ENCODE assay signal across 8 cellular contexts in genomic region chr1:201019321-201019977, GRCh38. TPM values are rescaled to one million over a fixed set of nuclear protein-coding genes. Genes with fewer than 3 reads are reported as not detected.
DNase-seq lines count a peak whose midpoint lies in the region; ATAC-seq, FAIRE-seq and TF ChIP-seq lines count a peak whose summit lies in the region.

No MANE protein-coding gene starts in this region.

- no peaks in the 10 kb centered on the region for H3K27me3 Mint-ChIP-seq in naive thymus-derived CD8-positive, alpha-beta T cell

- no peaks in the 10 kb centered on the region for H3K9me3 ChIP-seq in Karpas-422 (ENCODE audit: low read length)

- H3K27ac ChIP-seq in Karpas-422 (ENCODE audit: low read length): no peak overlapping the region

- FAIRE-seq in urothelium cell line (lab: Jason Lieb, UNC): no peak

- H3K36me3 ChIP-seq in Karpas-422 (ENCODE audit: insufficient read depth, low read length): no peaks in the 10 kb centered on the region

- H3K9me2 ChIP-seq in Karpas-422 (replicated peaks; ENCODE audit: insufficient read depth, low read length): no peaks in the 10 kb centered on the region

- H3K79me2 ChIP-seq in Karpas-422 (ENCODE audit: low read length): no peaks in the 10 kb centered on the region

- no peaks in the 10 kb centered on the region for H3K27me3 ChIP-seq in Karpas-422 (ENCODE audit: low read length)

- H4K20me1 ChIP-seq in Karpas-422 (ENCODE audit: insufficient read depth, low read depth, low read length): no peaks in the 10 kb centered on the region

- DNase-seq in GDM1 (lab: John Stamatoyannopoulos, UW): peak; percentile 85
- peak; percentile 71 for DNase-seq in Karpas-422
- DNase-seq in activated CD4-positive, CD25-positive, alpha-beta regulatory T cell (lab: John Stamatoyannopoulos, UW): peak; percentile 64 to 79 (median 71)
- DNase-seq in cardiac fibroblast (ENCODE audit: low read depth in 2 of 2): peak; percentile 61
- DNase-seq in naive thymus-derived CD8-positive, alpha-beta T cell: peak; percentile 69 to 94 (median 86)
- peak; percentile 80 for DNase-seq in urothelium cell line (ENCODE audit: low spot score)
- DNase-seq in NCI-H128 (lab: John Stamatoyannopoulos, UW; ENCODE audit: unreplicated experiment): no peak

- H3K4me1 ChIP-seq in Karpas-422 (ENCODE audit: low read length): peaks cover 10% of the 10 kb centered on the region

- no peaks in the 10 kb centered on the region for H3K9me3 Mint-ChIP-seq in naive thymus-derived CD8-positive, alpha-beta T cell

- H3K36me3 Mint-ChIP-seq in naive thymus-derived CD8-positive, alpha-beta T cell: no peaks in the 10 kb centered on the region

- POLR2A ChIA-PET in naive thymus-derived CD8-positive, alpha-beta T cell (lab: Charles Lee): interaction anchor here (0.7 to 4.1 kb wide), 8 partner anchors 9 to 811 kb away, joined by 3 to 20 read pairs (median 4); partner anchors contain the start of gene TMEM9

- no peak overlapping the region for H3K4me3 ChIP-seq in Karpas-422 (ENCODE audit: low read length)
- no peak overlapping the region for H3K4me3 ChIP-seq in cardiac fibroblast (replicated peaks in 1 of 2; ENCODE audit: low read depth in 2 of 2, low read length in 2 of 2)

- H3K4me2 ChIP-seq in Karpas-422 (ENCODE audit: low read depth, low read length, poor library complexity, severe bottlenecking): no peak overlapping the region

- H3K4me1 Mint-ChIP-seq in naive thymus-derived CD8-positive, alpha-beta T cell: peaks cover 47 to 89% (median 86%) of the 10 kb centered on the region in 4 donors

- peak overlapping the region; percentile 88 to 98 (median 93) for H3K4me3 Mint-ChIP-seq in naive thymus-derived CD8-positive, alpha-beta T cell

- peak overlapping the region; percentile 96 to 99 (median 98) for H3K27ac Mint-ChIP-seq in naive thymus-derived CD8-positive, alpha-beta T cell

- H3K9ac ChIP-seq in Karpas-422 (ENCODE audit: low read length): no peak overlapping the region

- no peak overlapping the region; the same call in 1 of the 2 replicates for H2AFZ ChIP-seq in Karpas-422 (ENCODE audit: low read length)

- TF ChIP-seq CTCF in cardiac fibroblast (IDR thresholded peaks at IDR 0.05; ENCODE audit: low read depth, low read length): no peak

- peak; percentile 64 for ATAC-seq in GM21825 (IDR thresholded peaks at IDR 0.05; ENCODE audit: unreplicated experiment)
- peak; percentile 80 to 84 for ATAC-seq in naive thymus-derived CD8-positive, alpha-beta T cell

RNA-seq across cellular contexts. Expression of gene KIF21B, which starts 4.1 kb away (rescaled TPM):
- 0.22 TPM in 2 replicates for total RNA-seq in Karpas-422 (2014; rRNA removed; shearing (Covaris generic); ENCODE audit: low replicate concordance)
- total RNA-seq in naive thymus-derived CD8-positive, alpha-beta T cell: 10 to 100 TPM; 91.7 to 95.3 TPM
- 1 to 10 TPM; 2.2 to 8.3 (median 3.5) TPM for polyA plus RNA-seq in naive thymus-derived CD8-positive, alpha-beta T cell

Comparison
In these comparisons a context has a peak if more than half of its experiments do, and no peak if none do; other contexts are left out.
1. RNA of gene KIF21B, which starts 4.1 kb away (total RNA-seq): 91.7 to 95.3 TPM in naive thymus-derived CD8-positive, alpha-beta T cell; 0.22 TPM in Karpas-422; every median in the first group is over 10 times any median in the second.